Comparison of ENCODE assay signal across 16 cellular contexts in genomic region chr5:102956599-102956998, GRCh38.
DNase-seq lines count a peak whose midpoint lies in the region; ATAC-seq, FAIRE-seq and TF ChIP-seq lines count a peak whose summit lies in the region.
"Had no signal": no experiment of that assay in that cellular context is flagged by ENCODE, and none has a peak within 500 bp of the region (broad histone marks: within the 10 kb centered on the region; RNA-seq: fewer than 3 reads in every experiment).

No MANE protein-coding gene starts in this region.

- H3K4me2 ChIP-seq in HCT116 (ENCODE audit: low read length) (no peak overlapping the region), H1 (ENCODE audit: insufficient read depth in 1 of 2, low read depth in 2 of 2, low read length in 2 of 2) (no peak overlapping the region)

- no peak overlapping the region for H3K23ac ChIP-seq in H1 (ENCODE audit: insufficient read length)

- FAIRE-seq in A204.1 (lab: Jason Lieb, UNC), result peak; percentile 68
- no peak for FAIRE-seq in H1 (lab: Jason Lieb, UNC)
- peak; percentile 5 for FAIRE-seq in small intestine (lab: Jason Lieb, UNC)
- FAIRE-seq: GM19239 had no signal

- H3K23me2 ChIP-seq in H1 (ENCODE audit: low read depth, low read length), result no peaks in the 10 kb centered on the region

- no peak overlapping the region for H4K5ac ChIP-seq in H1 (ENCODE audit: insufficient read length, low read depth, low read length)

- TF ChIP-seq EP300 in H1 (IDR thresholded peaks at IDR 0.05; ENCODE audit: borderline replicate concordance in 1 of 2, low read depth in 2 of 2, low read length in 2 of 2), result no peak

- DNase-seq in HCT116 (ENCODE audit: low read depth, low spot score) (no peak), H1 (ENCODE audit: low read depth in 1 of 2, low spot score in 2 of 2) (no peak), small intestine (no peak), globus pallidus (ENCODE audit: low spot score) (no peak), 8988T (no peak), midbrain (lab: John Stamatoyannopoulos, UW) (no peak)
- DNase-seq: AML-193; Caco-2; CD4-positive, alpha-beta T cell; DMS79; GF-D8; KBM-7 had no signal

- no peak overlapping the region for H2BK120ac ChIP-seq in H1 (replicated peaks; ENCODE audit: low read depth, low read length)

- POLR2A ChIA-PET in HCT116 (lab: Charles Lee) (no interaction called here), H1 (lab: Charles Lee; ENCODE audit: partially characterized antibody) (interaction anchor here (1.4 kb wide), 1 partner anchor 12 kb away, joined by 3 read pairs; no protein-coding TSS in a partner anchor)

- H3K27ac ChIP-seq in HCT116 (ENCODE audit: low read depth, low read length), result peak overlapping the region; percentile 94; the same call in 1 of the 2 replicates
- no peak overlapping the region for H3K27ac ChIP-seq in H1 (ENCODE audit: low read depth, low read length)
- H3K27ac ChIP-seq in small intestine (ENCODE audit: low read depth in 1 of 2, low read length in 1 of 2), result no peak overlapping the region
- H3K27ac ChIP-seq: C4-2B had no signal

- H2AFZ ChIP-seq in HCT116 (ENCODE audit: low read depth, low read length, poor library complexity, severe bottlenecking) (no peak overlapping the region), H1 (ENCODE audit: low read length) (no peak overlapping the region)

- no peak overlapping the region for H4K8ac ChIP-seq in H1 (ENCODE audit: extremely low read depth, insufficient read depth, low read length)

- no peak overlapping the region for H2AK5ac ChIP-seq in H1 (ENCODE audit: low read depth, low read length)

- H2BK12ac ChIP-seq in H1 (ENCODE audit: low read depth, low read length), result no peak overlapping the region

- H4K20me1 ChIP-seq in HCT116 (ENCODE audit: insufficient read depth) (no peaks in the 10 kb centered on the region), H1 (replicated peaks in 1 of 2; ENCODE audit: control insufficient read depth in 1 of 2, insufficient read depth in 2 of 2, low read length in 2 of 2) (no peaks in the 10 kb centered on the region)

- H3K9ac ChIP-seq in HCT116 (ENCODE audit: low read length) (no peak overlapping the region), H1 (replicated peaks in 1 of 4; ENCODE audit: extremely low read depth in 1 of 4, low read depth in 3 of 4, low read length in 3 of 4) (no peak overlapping the region)

- ATAC-seq in HCT116, result no peak

- intact Hi-C loops in HCT116 (cut with micrococcal nuclease), result loop anchor here (5.0 kb wide), 2 partner anchors 39 to 89 kb away; no protein-coding TSS in a partner anchor

- no peak overlapping the region for H3K18ac ChIP-seq in H1 (ENCODE audit: extremely low read depth, low read length)

- no peak overlapping the region for H3K4ac ChIP-seq in H1 (replicated peaks; ENCODE audit: insufficient read length, low read depth, low read length)

- H2BK20ac ChIP-seq in H1 (ENCODE audit: low read length), result no peak overlapping the region

- TF ChIP-seq CTCF in HCT116 (IDR thresholded peaks at IDR 0.05 in 2 of 3, conservative IDR thresholded peaks at IDR 0.05 in 1 of 3; ENCODE audit: borderline replicate concordance in 1 of 3, insufficient read depth in 1 of 3, low read depth in 2 of 3, low read length in 2 of 3) (no peak), H1 (IDR thresholded peaks at IDR 0.05; ENCODE audit: control extremely low read depth in 1 of 3, insufficient read depth in 1 of 3, low read depth in 1 of 3, low read length in 3 of 3) (no peak)

- no peak for TF ChIP-seq RAD21 in HCT116 (IDR thresholded peaks at IDR 0.05; ENCODE audit: low read depth)
- no peak for TF ChIP-seq RAD21 in H1 (IDR thresholded peaks at IDR 0.05 in 1 of 2, conservative IDR thresholded peaks at IDR 0.05 in 1 of 2; ENCODE audit: low read depth in 2 of 2, low read length in 2 of 2)

- H3K9me2 ChIP-seq in HCT116 (ENCODE audit: insufficient read depth), result no peaks in the 10 kb centered on the region

- no peak overlapping the region for H2BK15ac ChIP-seq in H1 (ENCODE audit: low read length)

- no peak for TF ChIP-seq POLR2A in HCT116 (IDR thresholded peaks at IDR 0.05; ENCODE audit: borderline replicate concordance, extremely low read depth, insufficient read depth, insufficient read length)
- no peak for TF ChIP-seq POLR2A in H1 (IDR thresholded peaks at IDR 0.05; ENCODE audit: control extremely low read depth in 1 of 2, low read depth in 2 of 2, low read length in 2 of 2)

- no peak overlapping the region for H3K4me3 ChIP-seq in HCT116 (replicated peaks in 1 of 2; ENCODE audit: low read depth in 1 of 2, low read length in 2 of 2)
- H3K4me3 ChIP-seq in H1 (ENCODE audit: extremely low read depth in 1 of 4, insufficient read depth in 2 of 4, low read depth in 3 of 4, low read length in 4 of 4), result no peak overlapping the region
- H3K4me3 ChIP-seq in small intestine (ENCODE audit: low read depth in 1 of 2, low read length in 2 of 2), result no peak overlapping the region
- H3K4me3 ChIP-seq: HAP-1 had no signal

- RAD21 ChIA-PET in HCT116 (lab: Charles Lee; ENCODE audit: low non-redundant PET in 1 of 2, low total read pairs in 2 of 2, uncharacterized antibody in 2 of 2, unreplicated experiment in 2 of 2), result no interaction called here

- no peaks in the 10 kb centered on the region for H3K79me2 ChIP-seq in HCT116 (ENCODE audit: insufficient read depth, low read length)
- no peaks in the 10 kb centered on the region for H3K79me2 ChIP-seq in H1 (ENCODE audit: control insufficient read depth in 1 of 2, insufficient read depth in 2 of 2, low read length in 2 of 2)

- peaks cover 58 to 63% of the 10 kb centered on the region in 2 experiments for H3K4me1 ChIP-seq in HCT116 (ENCODE audit: control insufficient read depth in 1 of 2, insufficient read depth in 2 of 2, low read length in 2 of 2)
- no peaks in the 10 kb centered on the region for H3K4me1 ChIP-seq in H1 (replicated peaks in 1 of 4; ENCODE audit: control insufficient read depth in 3 of 4, insufficient read depth in 4 of 4, low read length in 3 of 4)
- H3K4me1 ChIP-seq in small intestine (ENCODE audit: control insufficient read depth in 2 of 2, insufficient read depth in 1 of 2, low read depth in 1 of 2, low read length in 1 of 2), result no peaks in the 10 kb centered on the region
- H3K4me1 ChIP-seq: Caco-2 had no signal

- H4K91ac ChIP-seq in H1 (replicated peaks; ENCODE audit: insufficient read length, low read length), result no peak overlapping the region

- 90% methylated on average over 2 of the region's 2 CpGs; no CpG with 5 or more reads in 1 of the 2 experiments for WGBS in H1 (ENCODE audit: extremely low coverage in 1 of 2, insufficient coverage in 1 of 2, insufficient read length in 1 of 2, insufficient replicate concordance in 2 of 2, low coverage in 1 of 2, low lambda C conversion rate in 2 of 2, missing lambda C conversion rate in 1 of 2), 2 experiments
- WGBS in small intestine, 3 donors, result 94 to 99% (median 94%) methylated on average over 2 of the region's 2 CpGs

- BruUV-seq in HCT116 (replicated peaks; lab: Mats Ljungman, UMichigan), result no TSS peak

- H2BK5ac ChIP-seq in H1 (ENCODE audit: low read depth, low read length), result no peak overlapping the region

- no peak overlapping the region for H3K56ac ChIP-seq in H1 (replicated peaks; ENCODE audit: insufficient read length, low read depth, low read length)

- H3K36me3 ChIP-seq in HCT116 (ENCODE audit: control insufficient read depth in 1 of 2, insufficient read depth in 2 of 2, low read length in 2 of 2) (peaks cover 0 to 7% of the 10 kb centered on the region in 2 experiments; a peak in 1 of 4 replicates), H1 (ENCODE audit: control insufficient read depth in 2 of 4, insufficient read depth in 4 of 4, low read length in 3 of 4) (no peaks in the 10 kb centered on the region; a peak in 1 of 8 replicates), small intestine (ENCODE audit: control insufficient read depth in 2 of 2, insufficient read depth in 2 of 2, low read length in 2 of 2) (no peaks in the 10 kb centered on the region)
- H3K36me3 ChIP-seq: HAP-1 had no signal

- no peak overlapping the region for H3K14ac ChIP-seq in H1 (ENCODE audit: insufficient read length)

- CTCF ChIA-PET in HCT116 (lab: Charles Lee) (no interaction called here), H1 (lab: Charles Lee; ENCODE audit: partially characterized antibody) (interaction anchor here (2.9 kb wide), 1 partner anchor 15 kb away, joined by 15 read pairs; no protein-coding TSS in a partner anchor)

- H3K79me1 ChIP-seq in H1 (ENCODE audit: low read depth, low read length), result no peaks in the 10 kb centered on the region

- H3K27me3 ChIP-seq in HCT116 (ENCODE audit: insufficient read depth, low read length) (no peaks in the 10 kb centered on the region), H1 (replicated peaks in 1 of 4; ENCODE audit: control insufficient read depth in 3 of 4, extremely low read depth in 1 of 4, insufficient read depth in 3 of 4, low read length in 3 of 4) (no peaks in the 10 kb centered on the region), small intestine (ENCODE audit: control insufficient read depth in 2 of 2, insufficient read depth in 2 of 2, low read length in 2 of 2) (no peaks in the 10 kb centered on the region)

- H3K9me3 ChIP-seq in HCT116 (ENCODE audit: control insufficient read depth in 1 of 2, insufficient read depth in 1 of 2, low read depth in 1 of 2, low read length in 2 of 2) (no peaks in the 10 kb centered on the region), H1 (ENCODE audit: insufficient read depth in 2 of 2, low read depth in 1 of 2, low read length in 1 of 2) (no peaks in the 10 kb centered on the region), small intestine (ENCODE audit: control insufficient read depth, low read depth) (no peaks in the 10 kb centered on the region)
- H3K9me3 ChIP-seq: Caco-2, HAP-1 had no signal

TF ChIP-seq in H1, 55 proteins besides CTCF, POLR2A, EP300 and RAD21:
- no peak for TF ChIP-seq RFX5 (IDR thresholded peaks at IDR 0.05; ENCODE audit: borderline replicate concordance, low read depth, low read length)
- no peak for TF ChIP-seq JUND (IDR thresholded peaks at IDR 0.05; ENCODE audit: low read length)
- no peak for TF ChIP-seq CBX8 (IDR thresholded peaks at IDR 0.05; ENCODE audit: borderline replicate concordance, low read depth, low read length)
- TF ChIP-seq POLR2AphosphoS5 (IDR thresholded peaks at IDR 0.05; ENCODE audit: low read depth, low read length), result no peak
- no peak for TF ChIP-seq TEAD4 (IDR thresholded peaks at IDR 0.05; ENCODE audit: low read depth, low read length)
- TF ChIP-seq MAFK (IDR thresholded peaks at IDR 0.05; ENCODE audit: low read depth, low read length), result peak; percentile 55; the same call in 1 of the 2 replicates
